In the genomic region with DNA sequence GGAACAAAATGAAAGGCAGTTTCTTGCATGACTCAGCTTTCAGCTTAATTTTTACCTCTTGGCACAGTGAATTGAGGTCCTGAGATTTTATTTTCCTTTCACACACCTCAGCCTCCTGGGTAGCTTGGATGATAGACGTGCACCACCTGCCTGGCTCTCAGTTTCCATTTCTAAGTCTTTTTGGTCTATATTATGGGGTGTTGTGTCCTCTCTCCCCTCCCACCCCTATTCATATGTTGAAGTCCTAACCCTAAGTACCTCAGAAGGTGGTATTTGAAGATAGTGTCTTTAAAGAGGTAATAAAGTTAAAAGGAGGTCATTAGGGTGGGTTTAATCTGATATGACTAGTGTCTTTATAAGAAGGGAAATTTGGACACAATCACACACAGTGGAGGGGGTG, we compare ENCODE assay signal across 31 cellular contexts.
"Had no signal": no experiment of that assay in that cellular context is flagged by ENCODE, and none has a peak within 500 bp of the region (broad histone marks: within the 10 kb centered on the region; RNA-seq: fewer than 3 reads in every experiment).

No MANE protein-coding gene starts in this region.

- ATAC-seq: activated CD4-positive, CD25-positive, alpha-beta regulatory T cell treated with anti-CD3 and anti-CD28 coated beads, Interleukin-2, amount 50 U/mL, for 24 hours; activated CD8-positive, alpha-beta T cell treated with anti-CD3 and anti-CD28 coated beads for 36 hours; activated naive CD8-positive, alpha-beta T cell treated with anti-CD3 and anti-CD28 coated beads, Interleukin-2, amount 50 U/mL, for 24 hours; activated T-cell treated with anti-CD3 and anti-CD28 coated beads, Interleukin-2, amount 50 U/mL, for 4 hours; activated T-helper 17 cell treated with anti-CD3 and anti-CD28 coated beads, Interleukin-2, amount 50 U/mL, for 72 hours; body of pancreas; effector memory CD8-positive, alpha-beta T cell; foreskin keratinocyte; gastrocnemius medialis; heart left ventricle had no signal

- H3K27ac ChIP-seq: adrenal gland, body of pancreas, esophagus muscularis mucosa, foreskin keratinocyte, gastrocnemius medialis, heart left ventricle, WERI-Rb-1 had no signal

- H3K36me3 ChIP-seq: adrenal gland, esophagus muscularis mucosa, gastrocnemius medialis, heart left ventricle, WERI-Rb-1 had no signal

- FAIRE-seq: colon had no signal

- DNase-seq: activated B cell treated with CpG ODN at 0.5 μM for 24 hours; activated CD4-positive, alpha-beta T cell treated with anti-CD3 and anti-CD28 coated beads for 48 hours; activated CD4-positive, alpha-beta T cell treated with anti-CD3 and anti-CD28 coated beads, Interleukin-2, amount 50 U/mL, for 1 hour; activated CD4-positive, alpha-beta T cell treated with anti-CD3 and anti-CD28 coated beads, Interleukin-2, amount 50 U/mL, for 48 hours; activated CD8-positive, alpha-beta memory T cell treated with anti-CD3 and anti-CD28 coated beads for 24 hours; activated CD8-positive, alpha-beta T cell treated with anti-CD3 and anti-CD28 coated beads for 36 hours; activated effector memory CD4-positive, alpha-beta T cell treated with Interleukin-2 at 50 U/mL for 16 hours; activated gamma-delta T cell treated with Interleukin-2 at 50 U/mL for 16 hours; activated naive CD4-positive, alpha-beta T cell treated with anti-CD3 and anti-CD28 coated beads for 36 hours; activated naive CD8-positive, alpha-beta T cell treated with anti-CD3 and anti-CD28 coated beads for 36 hours; activated naive CD8-positive, alpha-beta T cell treated with anti-CD3 and anti-CD28 coated beads, Interleukin-2, amount 50 U/mL, for 24 hours; activated T-cell treated with anti-CD3 and anti-CD28 coated beads, Interleukin-2, amount 50 U/mL, for 4 hours; adrenal gland; amygdala; aorta; body of pancreas; caudate nucleus; cortex of kidney; dermis blood vessel endothelial cell; effector CD4-positive, alpha-beta T cell; effector memory CD8-positive, alpha-beta T cell; foreskin keratinocyte; gastrocnemius medialis; glutamatergic neuron; heart left ventricle; T1000; WERI-Rb-1 had no signal

- H3K4me3 ChIP-seq: adrenal gland, body of pancreas, esophagus muscularis mucosa, gastrocnemius medialis, heart left ventricle had no signal

- H3K4me1 ChIP-seq: adrenal gland, body of pancreas, esophagus muscularis mucosa, foreskin keratinocyte, gastrocnemius medialis, heart left ventricle had no signal

- H3K27me3 ChIP-seq: adrenal gland, body of pancreas, esophagus muscularis mucosa, gastrocnemius medialis, heart left ventricle had no signal

- H3K9me3 ChIP-seq: adrenal gland, body of pancreas, esophagus muscularis mucosa, gastrocnemius medialis had no signal
